ENCODE assay signal across 25 cellular contexts in genomic region chr6:2197984-2198383, GRCh38. TPM values are rescaled to one million over a fixed set of nuclear protein-coding genes. Genes with fewer than 3 reads are reported as not detected.
DNase-seq lines count a peak whose midpoint lies in the region; ATAC-seq, FAIRE-seq and TF ChIP-seq lines count a peak whose summit lies in the region.
"Had no signal": no experiment of that assay in that cellular context is flagged by ENCODE, and none has a peak within 500 bp of the region (broad histone marks: within the 10 kb centered on the region; RNA-seq: fewer than 3 reads in every experiment).

No MANE protein-coding gene starts in this region.

- peak overlapping the region; percentile 81 for H3K14ac ChIP-seq in IMR-90 (replicated peaks; ENCODE audit: low read depth, low read length)

- POLR2A ChIA-PET in IMR-90 (lab: Charles Lee; ENCODE audit: unreplicated experiment) (no interaction called here), endothelial cell of umbilical vein (lab: Charles Lee) (no interaction called here)
- POLR2A ChIA-PET in activated CD4-positive, alpha-beta memory T cell treated with anti-CD3 and anti-CD28 coated beads for 36 hours (lab: Charles Lee): no interaction called here

- no peak overlapping the region for H2AK9ac ChIP-seq in IMR-90 (replicated peaks; ENCODE audit: low read depth, low read length, poor library complexity)

- BruUV-seq in IMR-90 (replicated peaks; lab: Mats Ljungman, UMichigan) (no TSS peak), endothelial cell of umbilical vein (replicated peaks; lab: Mats Ljungman, UMichigan) (no TSS peak)

- CTCF ChIA-PET in IMR-90 (lab: Yijun Ruan, JAX): interaction anchor here (1.0 to 1.3 kb wide), 2 partner anchors 11 to 251 kb away, joined by 3 to 4 read pairs; no protein-coding TSS in a partner anchor
- CTCF ChIA-PET in endothelial cell of umbilical vein (lab: Charles Lee): interaction anchor here (0.7 to 2.8 kb wide), 7 partner anchors 11 to 436 kb away, joined by 3 to 21 read pairs (median 12); no protein-coding TSS in a partner anchor
- CTCF ChIA-PET in activated CD4-positive, alpha-beta memory T cell treated with anti-CD3 and anti-CD28 coated beads for 36 hours (lab: Charles Lee): interaction anchor here (1.4 to 2.4 kb wide), 3 partner anchors 11 to 602 kb away, joined by 3 to 9 read pairs (median 6); no protein-coding TSS in a partner anchor

- peak overlapping the region; percentile 17; the same call in 1 of the 2 replicates for H4K91ac ChIP-seq in IMR-90 (ENCODE audit: insufficient read depth, low read depth, low read length)

- no peak overlapping the region for H2AFZ ChIP-seq in IMR-90 (replicated peaks; ENCODE audit: low read length, poor library complexity)
- no peak overlapping the region for H2AFZ ChIP-seq in endothelial cell of umbilical vein (ENCODE audit: low read depth, low read length)

- WGBS in IMR-90 (ENCODE audit: extremely low coverage in 2 of 2, insufficient read length in 1 of 2), 2 experiments: no CpG with 5 or more reads among the region's 4 CpGs

- no peaks in the 10 kb centered on the region for H3K9me3 Mint-ChIP-seq in activated CD4-positive, alpha-beta memory T cell treated with anti-CD3 and anti-CD28 coated beads for 36 hours
- H3K9me3 Mint-ChIP-seq: CD4-positive, alpha-beta T cell; CD8-positive, alpha-beta memory T cell; HFFc6 had no signal

- no peaks in the 10 kb centered on the region for H3K27me3 Mint-ChIP-seq in activated CD4-positive, alpha-beta memory T cell treated with anti-CD3 and anti-CD28 coated beads for 36 hours
- H3K27me3 Mint-ChIP-seq: CD4-positive, alpha-beta T cell; CD8-positive, alpha-beta memory T cell had no signal

- H4K5ac ChIP-seq in IMR-90 (ENCODE audit: low read depth, low read length): no peak overlapping the region

- no peak overlapping the region for H3K27ac ChIP-seq in IMR-90 (ENCODE audit: insufficient read depth, low read length)
- H3K27ac ChIP-seq in SJCRH30: peak overlapping the region; percentile 30
- H3K27ac ChIP-seq in endothelial cell of umbilical vein (ENCODE audit: insufficient read depth, low read depth, low read length): no peak overlapping the region
- no peak overlapping the region for H3K27ac ChIP-seq in lower lobe of right lung
- H3K27ac ChIP-seq: A549; BLaER1 treated with 17β-estradiol and CSF1 and Interleukin-3, amounts not matched to agents 10 nM and 100 nM had no signal

- no peak overlapping the region for H3K56ac ChIP-seq in IMR-90 (ENCODE audit: extremely low read depth, insufficient read depth, low read length)

- in situ Hi-C loops in IMR-90 (cut with MboI; ENCODE audit: low sequenced_read_pairs): no loop called here

- H3K4me2 ChIP-seq in IMR-90 (ENCODE audit: low read depth, low read length) (no peak overlapping the region), endothelial cell of umbilical vein (ENCODE audit: insufficient read depth, low read length) (no peak overlapping the region)
- H3K4me2 ChIP-seq: A549 had no signal

- H3K79me1 ChIP-seq in IMR-90 (ENCODE audit: low read depth in 1 of 2, low read length in 2 of 2): peaks cover 0 to 11% of the 10 kb centered on the region in 2 experiments; a peak in 2 of 4 replicates

- H2AK5ac ChIP-seq in IMR-90 (ENCODE audit: low read depth, low read length): no peak overlapping the region

- peak; percentile 37 for FAIRE-seq in endothelial cell of umbilical vein (lab: Jason Lieb, UNC)
- FAIRE-seq: A549, D721Med, GM12878, GM18507, H54 had no signal

- H4K20me1 ChIP-seq in IMR-90 (ENCODE audit: insufficient read depth, low read length): no peaks in the 10 kb centered on the region
- H4K20me1 ChIP-seq in endothelial cell of umbilical vein (replicated peaks; ENCODE audit: control insufficient read depth, extremely low read depth, insufficient read depth, low read length): no peaks in the 10 kb centered on the region

- H2BK120ac ChIP-seq in IMR-90 (ENCODE audit: low read depth, low read length): no peak overlapping the region

- H2BK15ac ChIP-seq in IMR-90 (ENCODE audit: low read depth, low read length): no peak overlapping the region

- H2BK5ac ChIP-seq in IMR-90 (ENCODE audit: low read depth, low read length, poor library complexity, severe bottlenecking): no peak overlapping the region

- H3K18ac ChIP-seq in IMR-90 (ENCODE audit: low read depth, low read length): no peak overlapping the region

- dilution Hi-C loops in IMR-90 (cut with HindIII; ENCODE audit: low sequenced_read_pairs, unreplicated experiment) (no loop called here), endothelial cell of umbilical vein (cut with MboI; ENCODE audit: extremely low pct_ligation_motif_present, low sequenced_read_pairs) (no loop called here)

- H4K8ac ChIP-seq in IMR-90 (ENCODE audit: low read depth in 2 of 2, low read length in 2 of 2): no peak overlapping the region

- TF ChIP-seq RAD21 in IMR-90 (IDR thresholded peaks at IDR 0.05; ENCODE audit: low read length): no peak

- H3K36me3 Mint-ChIP-seq in activated CD4-positive, alpha-beta memory T cell treated with anti-CD3 and anti-CD28 coated beads for 36 hours: no peaks in the 10 kb centered on the region
- H3K36me3 Mint-ChIP-seq: CD14-positive monocyte; CD8-positive, alpha-beta memory T cell had no signal

- H3K4me3 ChIP-seq in IMR-90 (ENCODE audit: insufficient read depth, low read depth, low read length) (no peak overlapping the region), SJCRH30 (no peak overlapping the region), endothelial cell of umbilical vein (replicated peaks in 1 of 3; ENCODE audit: insufficient read depth in 1 of 3, low read depth in 1 of 3, low read length in 3 of 3) (no peak overlapping the region), lower lobe of right lung (no peak overlapping the region)
- H3K4me3 ChIP-seq: A549; BLaER1 treated with 17β-estradiol and CSF1 and Interleukin-3, amounts not matched to agents 10 nM and 100 nM; GM12878; HAP-1 had no signal

- ATAC-seq in IMR-90 (ENCODE audit: low read depth) (peak; percentile 58), lower lobe of right lung (no peak), GM18867 (IDR thresholded peaks at IDR 0.05; ENCODE audit: unreplicated experiment) (no peak)
- ATAC-seq: A549, GM12878 had no signal

- H3K4me1 ChIP-seq in IMR-90 (ENCODE audit: control insufficient read depth, insufficient read depth, low read length) (peaks cover 8% of the 10 kb centered on the region; the same call in 1 of the 2 replicates), SJCRH30 (peaks cover 18% of the 10 kb centered on the region), endothelial cell of umbilical vein (ENCODE audit: control insufficient read depth, extremely low read depth, insufficient read depth, low read length) (peaks cover 17% of the 10 kb centered on the region), lower lobe of right lung (peaks cover 11% of the 10 kb centered on the region)
- H3K4me1 ChIP-seq: HAP-1 had no signal

- no peak overlapping the region for H3K27ac Mint-ChIP-seq in activated CD4-positive, alpha-beta memory T cell treated with anti-CD3 and anti-CD28 coated beads for 36 hours
- H3K27ac Mint-ChIP-seq: CD14-positive monocyte; CD4-positive, alpha-beta T cell; CD8-positive, alpha-beta memory T cell; HFFc6 had no signal

- H3K9me3 ChIP-seq in IMR-90 (ENCODE audit: control insufficient read depth, insufficient read depth, low read length) (no peaks in the 10 kb centered on the region), SJCRH30 (replicated peaks) (no peaks in the 10 kb centered on the region), endothelial cell of umbilical vein (replicated peaks; ENCODE audit: control insufficient read depth, insufficient read depth, low read length) (no peaks in the 10 kb centered on the region), lower lobe of right lung (no peaks in the 10 kb centered on the region)
- H3K9me3 ChIP-seq: A549, BE2C, HAP-1 had no signal

- H3K27me3 ChIP-seq in IMR-90 (ENCODE audit: control insufficient read depth, insufficient read depth, low read length) (no peaks in the 10 kb centered on the region), SJCRH30 (no peaks in the 10 kb centered on the region), endothelial cell of umbilical vein (ENCODE audit: control insufficient read depth in 2 of 2, insufficient read depth in 2 of 2, low read length in 2 of 2) (no peaks in the 10 kb centered on the region), lower lobe of right lung (ENCODE audit: low read depth) (no peaks in the 10 kb centered on the region)
- H3K27me3 ChIP-seq: BLaER1 treated with 17β-estradiol and CSF1 and Interleukin-3, amounts not matched to agents 10 nM and 100 nM had no signal

- no peak overlapping the region for H3K4me3 Mint-ChIP-seq in activated CD4-positive, alpha-beta memory T cell treated with anti-CD3 and anti-CD28 coated beads for 36 hours
- H3K4me3 Mint-ChIP-seq: CD14-positive monocyte; CD4-positive, alpha-beta T cell; CD8-positive, alpha-beta memory T cell; HFFc6 had no signal

- H3K23ac ChIP-seq in IMR-90 (ENCODE audit: low read depth, low read length): no peak overlapping the region

- intact Hi-C loops in IMR-90 (cut with micrococcal nuclease) (loop anchor here (2.0 kb wide), 2 partner anchors 251 to 601 kb away; no protein-coding TSS in a partner anchor), endothelial cell of umbilical vein (cut with micrococcal nuclease) (loop anchor here (1.0 to 2.0 kb wide), 3 partner anchors 156 to 436 kb away; no protein-coding TSS in a partner anchor), lower lobe of right lung (cut with DNase I) (loop anchor here (10.0 kb wide), 1 partner anchor 593 kb away; the partner anchor contains the start of gene FOXC1)
- intact Hi-C loops in activated CD4-positive, alpha-beta memory T cell treated with anti-CD3 and anti-CD28 coated beads for 36 hours (cut with micrococcal nuclease): loop anchor here (2.0 kb wide), 1 partner anchor 601 kb away; no protein-coding TSS in a partner anchor

- no peaks in the 10 kb centered on the region for H3K4me1 Mint-ChIP-seq in activated CD4-positive, alpha-beta memory T cell treated with anti-CD3 and anti-CD28 coated beads for 36 hours (ENCODE audit: low read depth)

- TF ChIP-seq POLR2A in IMR-90 (IDR thresholded peaks at IDR 0.05; ENCODE audit: low read depth, low read length) (no peak), endothelial cell of umbilical vein (IDR thresholded peaks at IDR 0.05; ENCODE audit: low read depth, low read length) (no peak)

- H2BK20ac ChIP-seq in IMR-90 (ENCODE audit: low read depth, low read length): peak overlapping the region; percentile 20; the same call in 1 of the 2 replicates

- TF ChIP-seq CTCF in IMR-90 (conservative IDR thresholded peaks at IDR 0.05; ENCODE audit: low read depth, low read length): no peak
- no peak for TF ChIP-seq CTCF in endothelial cell of umbilical vein (IDR thresholded peaks at IDR 0.05; ENCODE audit: extremely low read depth in 1 of 2, insufficient read depth in 1 of 2, low read depth in 1 of 2, low read length in 2 of 2)
- TF ChIP-seq CTCF in lower lobe of right lung (IDR thresholded peaks at IDR 0.05): no peak

- H3K79me2 ChIP-seq in endothelial cell of umbilical vein (ENCODE audit: control insufficient read depth, insufficient read depth, low read length): no peaks in the 10 kb centered on the region

- H3K36me3 ChIP-seq in IMR-90 (ENCODE audit: control insufficient read depth, insufficient read depth, low read length) (no peaks in the 10 kb centered on the region), SJCRH30 (no peaks in the 10 kb centered on the region), endothelial cell of umbilical vein (ENCODE audit: control insufficient read depth in 2 of 2, extremely low read depth in 1 of 2, insufficient read depth in 2 of 2, low read length in 2 of 2) (no peaks in the 10 kb centered on the region), lower lobe of right lung (no peaks in the 10 kb centered on the region)
- H3K36me3 ChIP-seq: BE2C, HAP-1 had no signal

- H3K9me1 ChIP-seq in IMR-90 (ENCODE audit: insufficient read depth, low read length): peaks cover 8% of the 10 kb centered on the region; the same call in 1 of the 2 replicates
- no peaks in the 10 kb centered on the region for H3K9me1 ChIP-seq in endothelial cell of umbilical vein (replicated peaks; ENCODE audit: control insufficient read depth, extremely low read depth, insufficient read depth, low read length)

- DNase-seq in IMR-90 (peak; percentile 59), SJCRH30 (no peak), endothelial cell of umbilical vein (ENCODE audit: low read depth, low spot score) (peak; percentile 51), lower lobe of right lung (no peak)
- DNase-seq in activated CD4-positive, alpha-beta memory T cell treated with anti-CD3 and anti-CD28 coated beads for 36 hours: no peak
- DNase-seq: 8988T; ACHN; AML-193; BE2C; CD4-positive, alpha-beta T cell; CD8-positive, alpha-beta memory T cell; DMS 273 treated with DMSO at 0.1 percent for 48 hours; DMS79; GDM1; GOT3; HFFc6 had no signal

- H3K4ac ChIP-seq in IMR-90 (ENCODE audit: low read depth, low read length): peak overlapping the region; percentile 63; the same call in 1 of the 2 replicates

- H3K9ac ChIP-seq in IMR-90 (ENCODE audit: low read depth, low read length) (no peak overlapping the region), endothelial cell of umbilical vein (replicated peaks; ENCODE audit: extremely low read depth, insufficient read depth, low read length) (no peak overlapping the region)
- H3K9ac ChIP-seq: BLaER1 treated with 17β-estradiol and CSF1 and Interleukin-3, amounts not matched to agents 10 nM and 100 nM had no signal

RNA-seq across cellular contexts. Expression of gene GMDS, which starts 47.4 kb away (rescaled TPM):
- total RNA-seq in IMR-90 (2012; rRNA removed): 7.3 and 9.4 TPM in 2 replicates
- 15.0 and 21.9 TPM in 2 replicates for polyA plus RNA-seq in IMR-90 (2012; rRNA removed)
- polyA plus RNA-seq in IMR-90 (2012; cell fraction: cytosol; rRNA removed): 19.5 and 21.7 TPM in 2 replicates
- polyA plus RNA-seq in IMR-90 (2012; cell fraction: nucleus; rRNA removed; ENCODE audit: low replicate concordance): 7.8 and 10.9 TPM in 2 replicates
- total RNA-seq in SJCRH30 (2014; rRNA removed; shearing (Covaris generic)): 7.9 and 9.9 TPM in 2 replicates
- total RNA-seq in endothelial cell of umbilical vein: 23.5 TPM in 2 replicates
- polyA plus RNA-seq in endothelial cell of umbilical vein: 9.8 and 10.5 TPM in 2 replicates
- 16.1 and 17.1 TPM in 2 replicates for polyA plus RNA-seq in endothelial cell of umbilical vein (2011; cell fraction: cytosol; rRNA removed)
- 10.5 and 13.9 TPM in 2 replicates for polyA plus RNA-seq in endothelial cell of umbilical vein (2011; cell fraction: nucleus; rRNA removed)
- 18.7 and 20.6 TPM in 2 replicates for polyA plus RNA-seq in endothelial cell of umbilical vein (2012)
- 11.4 and 11.9 TPM in 2 replicates for polyA minus RNA-seq in endothelial cell of umbilical vein
- polyA minus RNA-seq in endothelial cell of umbilical vein (2011; cell fraction: cytosol; rRNA and poly(A)+ RNA removed): 9.5 TPM
- 21.8 and 31.4 TPM in 2 replicates for polyA minus RNA-seq in endothelial cell of umbilical vein (2011; cell fraction: nucleus; rRNA and poly(A)+ RNA removed)
- 10 to 100 TPM; 34.7 to 36.4 TPM for total RNA-seq in activated CD4-positive, alpha-beta memory T cell treated with anti-CD3 and anti-CD28 coated beads for 36 hours
- 12.7 TPM for total RNA-seq in lower lobe of right lung

Comparison
In these comparisons a context has a peak if more than half of its experiments do, and no peak if none do; other contexts are left out.
1. DNase-seq: peak in IMR-90 (single experiment) and endothelial cell of umbilical vein (single experiment); none in SJCRH30 (0 of 2), activated CD4-positive, alpha-beta memory T cell treated with anti-CD3 and anti-CD28 coated beads for 36 hours (single experiment) and lower lobe of right lung (single experiment).